In the genomic region with DNA sequence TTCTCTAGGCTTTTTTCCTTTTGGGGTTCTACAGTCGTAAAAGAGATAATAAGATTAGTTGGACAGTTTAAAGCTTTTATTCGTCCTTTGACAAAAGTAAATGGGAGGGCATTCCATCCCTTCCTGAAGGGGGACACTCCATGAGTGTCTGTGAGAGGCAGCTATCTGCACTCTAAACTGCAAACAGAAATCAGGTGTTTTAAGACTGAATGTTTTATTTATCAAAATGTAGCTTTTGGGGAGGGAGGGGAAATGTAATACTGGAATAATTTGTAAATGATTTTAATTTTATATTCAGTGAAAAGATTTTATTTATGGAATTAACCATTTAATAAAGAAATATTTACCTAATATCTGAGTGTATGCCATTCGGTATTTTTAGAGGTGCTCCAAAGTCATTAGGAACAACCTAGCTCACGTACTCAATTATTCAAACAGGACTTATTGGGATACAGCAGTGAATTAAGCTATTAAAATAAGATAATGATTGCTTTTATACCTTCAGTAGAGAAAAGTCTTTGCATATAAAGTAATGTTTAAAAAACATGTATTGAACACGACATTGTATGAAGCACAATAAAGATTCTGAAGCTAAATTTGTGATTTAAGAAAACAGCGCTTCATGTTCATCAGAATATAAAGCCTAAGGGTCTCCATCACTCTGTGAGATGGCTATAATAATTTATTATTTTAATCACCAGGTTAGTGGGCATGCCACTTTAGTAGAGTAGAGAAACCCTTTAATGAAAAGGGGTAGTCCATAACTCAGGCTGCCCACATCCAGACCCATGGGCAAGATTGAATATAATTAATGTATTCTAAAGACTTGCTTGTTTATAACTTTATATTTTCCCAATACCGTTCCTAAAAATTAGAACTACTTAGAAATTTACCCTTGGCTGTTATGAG, we compare ENCODE assay signal across 1 cellular context.
TF ChIP-seq lines count a peak whose summit lies in the region.

No MANE protein-coding gene starts in this region.

TF ChIP-seq in H1, 55 proteins besides CTCF, POLR2A, EP300 and RAD21:
- no peak for TF ChIP-seq TAF1 (IDR thresholded peaks at IDR 0.05; ENCODE audit: low read depth, low read length)
- TF ChIP-seq TAF7 (optimal IDR thresholded peaks at IDR 0.05; ENCODE audit: borderline replicate concordance, low read depth, low read length) = peak; percentile 49
- no peak for TF ChIP-seq KDM4A (IDR thresholded peaks at IDR 0.05; ENCODE audit: low read depth, low read length, severe bottlenecking)
